Comparison of ENCODE assay signal across 2 cellular contexts in genomic region chr9:114186793-114187289, GRCh38.
TF ChIP-seq lines count a peak whose summit lies in the region.

No MANE protein-coding gene starts in this region.

TF ChIP-seq in SK-N-SH, 30 proteins besides CTCF, POLR2A, EP300 and RAD21 (continued from another document):
- no peak for TF ChIP-seq POLR2AphosphoS5 (IDR thresholded peaks at IDR 0.05; ENCODE audit: low read depth, low read length)
- TF ChIP-seq CHD2 (IDR thresholded peaks at IDR 0.05; ENCODE audit: low read length, partially characterized antibody): no peak

TF ChIP-seq in SK-N-SH treated with all-trans-retinoic acid at 6 μM for 48 hours, 23 proteins besides CTCF, POLR2A, EP300 and RAD21 (continued from another document):
- TF ChIP-seq GLIS3 (CRISPR knock-in tag; IDR thresholded peaks at IDR 0.05) (no peak), ARNTL (CRISPR knock-in tag; IDR thresholded peaks at IDR 0.05; ENCODE audit: borderline replicate concordance, low read depth) (no peak), TCF4 (CRISPR knock-in tag; IDR thresholded peaks at IDR 0.05; ENCODE audit: borderline replicate concordance) (no peak), POU6F1 (CRISPR knock-in tag; IDR thresholded peaks at IDR 0.05; ENCODE audit: borderline replicate concordance, low read depth) (no peak), TSHZ2 (CRISPR knock-in tag; IDR thresholded peaks at IDR 0.05) (no peak), ZNF70 (CRISPR knock-in tag; IDR thresholded peaks at IDR 0.05) (no peak), ZNF565 (CRISPR knock-in tag; conservative IDR thresholded peaks at IDR 0.05; ENCODE audit: low read depth) (no peak), ZFP30 (CRISPR knock-in tag; IDR thresholded peaks at IDR 0.05) (no peak)
